In the genomic region with DNA sequence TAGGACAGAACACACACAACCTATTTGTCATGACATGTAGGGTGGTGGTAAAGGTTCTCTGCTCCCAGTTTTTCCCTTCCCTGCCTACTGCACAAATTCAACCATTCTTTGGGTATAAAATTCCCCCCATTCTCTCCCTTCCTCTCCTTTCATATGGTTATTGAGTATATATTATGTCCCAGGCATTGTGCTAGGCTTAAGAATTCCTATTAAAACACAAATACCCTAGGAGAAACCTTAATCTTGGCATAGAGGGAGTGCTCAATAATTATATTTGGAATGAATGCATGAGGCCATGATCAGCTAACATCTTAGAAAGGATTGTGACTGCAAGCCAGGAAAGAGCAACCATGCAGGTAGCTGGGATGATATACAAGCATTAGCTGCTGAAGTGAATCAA, we compare ENCODE assay signal across 18 cellular contexts.
"Had no signal": no experiment of that assay in that cellular context is flagged by ENCODE, and none has a peak within 500 bp of the region (broad histone marks: within the 10 kb centered on the region; RNA-seq: fewer than 3 reads in every experiment).

No MANE protein-coding gene starts in this region.

- H3K36me3 Mint-ChIP-seq: natural killer cell had no signal

- H3K27me3 Mint-ChIP-seq: dendritic cell treated with granulocyte-macrophage colony-stimulating factor and Interleukin-4, amounts not matched to agents 40 ng/mL and 50 ng/mL, for 4 days; effector memory CD8-positive, alpha-beta T cell had no signal

- H3K36me3 ChIP-seq: esophagus muscularis mucosa, gastrocnemius medialis, heart right ventricle, neural progenitor cell, ovary, tibial nerve had no signal

- H3K4me3 ChIP-seq: esophagus muscularis mucosa, gastrocnemius medialis, heart right ventricle, neural progenitor cell, ovary, tibial nerve had no signal

- H3K27me3 ChIP-seq: esophagus muscularis mucosa, gastrocnemius medialis, heart right ventricle, neural progenitor cell, ovary, tibial nerve had no signal

- DNase-seq: effector memory CD8-positive, alpha-beta T cell; gastrocnemius medialis; heart right ventricle; hypothalamus; kidney glomerular epithelial cell; mesendoderm; natural killer cell; nucleus accumbens; ovary; right cardiac atrium; small intestine; stimulated activated CD4-positive, alpha-beta T cell treated with anti-CD3 and anti-CD28 coated beads, Interleukin-12 subunit alpha, Interleukin-12 subunit beta, amount 100 ng/mL, for 4 hours; stimulated activated naive CD4-positive, alpha-beta T cell had no signal

- H3K27ac Mint-ChIP-seq: dendritic cell treated with granulocyte-macrophage colony-stimulating factor and Interleukin-4, amounts not matched to agents 40 ng/mL and 50 ng/mL, for 4 days; effector memory CD8-positive, alpha-beta T cell; natural killer cell had no signal

- H3K9me3 ChIP-seq: esophagus muscularis mucosa, gastrocnemius medialis, heart right ventricle, ovary, tibial nerve had no signal

- H3K4me3 Mint-ChIP-seq: dendritic cell treated with granulocyte-macrophage colony-stimulating factor and Interleukin-4, amounts not matched to agents 40 ng/mL and 50 ng/mL, for 4 days; effector memory CD8-positive, alpha-beta T cell; natural killer cell; neural progenitor cell had no signal

- H3K9me3 Mint-ChIP-seq: dendritic cell treated with granulocyte-macrophage colony-stimulating factor and Interleukin-4, amounts not matched to agents 40 ng/mL and 50 ng/mL, for 4 days; effector memory CD8-positive, alpha-beta T cell; natural killer cell had no signal

- H3K27ac ChIP-seq: epithelial cell of prostate, gastrocnemius medialis, neural progenitor cell had no signal

- ATAC-seq: effector memory CD8-positive, alpha-beta T cell; gastrocnemius medialis; heart right ventricle; natural killer cell; right cardiac atrium had no signal
